ENCODE assay signal across 21 cellular contexts in genomic region chr13:98686281-98686680, GRCh38.
DNase-seq lines count a peak whose midpoint lies in the region; ATAC-seq, FAIRE-seq and TF ChIP-seq lines count a peak whose summit lies in the region.
"Had no signal": no experiment of that assay in that cellular context is flagged by ENCODE, and none has a peak within 500 bp of the region (broad histone marks: within the 10 kb centered on the region; RNA-seq: fewer than 3 reads in every experiment).

No MANE protein-coding gene starts in this region.

- H3K4me3 Mint-ChIP-seq in neural progenitor cell = no peak overlapping the region
- H3K4me3 Mint-ChIP-seq: CD4-positive, CD25-positive, alpha-beta regulatory T cell; CD8-positive, alpha-beta memory T cell had no signal

- H2BK120ac ChIP-seq in IMR-90 (ENCODE audit: low read depth, low read length) = no peak overlapping the region
- H2BK120ac ChIP-seq in H1 (replicated peaks; ENCODE audit: low read depth, low read length) = no peak overlapping the region

- H3K9me3 ChIP-seq in IMR-90 (ENCODE audit: control insufficient read depth, insufficient read depth, low read length) = no peaks in the 10 kb centered on the region
- no peaks in the 10 kb centered on the region for H3K9me3 ChIP-seq in H1 (ENCODE audit: insufficient read depth in 2 of 2, low read depth in 1 of 2, low read length in 1 of 2)
- no peaks in the 10 kb centered on the region for H3K9me3 ChIP-seq in neural progenitor cell (ENCODE audit: low read depth)
- no peaks in the 10 kb centered on the region for H3K9me3 ChIP-seq in kidney (ENCODE audit: control insufficient read depth in 1 of 2, low read length in 2 of 2)
- H3K9me3 ChIP-seq: BE2C had no signal

- H3K27me3 ChIP-seq in IMR-90 (ENCODE audit: control insufficient read depth, insufficient read depth, low read length) (peaks cover 16% of the 10 kb centered on the region), H1 (replicated peaks in 1 of 4; ENCODE audit: control insufficient read depth in 3 of 4, extremely low read depth in 1 of 4, insufficient read depth in 3 of 4, low read length in 3 of 4) (no peaks in the 10 kb centered on the region), neural progenitor cell (no peaks in the 10 kb centered on the region)
- H3K27me3 ChIP-seq: BE2C had no signal

- H2AK9ac ChIP-seq in IMR-90 (replicated peaks; ENCODE audit: low read depth, low read length, poor library complexity) = no peak overlapping the region

- dilution Hi-C loops in IMR-90 (cut with HindIII; ENCODE audit: low sequenced_read_pairs, unreplicated experiment) = no loop called here

- H4K20me1 ChIP-seq in IMR-90 (ENCODE audit: insufficient read depth, low read length) (no peaks in the 10 kb centered on the region), H1 (replicated peaks in 1 of 2; ENCODE audit: control insufficient read depth in 1 of 2, insufficient read depth in 2 of 2, low read length in 2 of 2) (no peaks in the 10 kb centered on the region), neural progenitor cell (ENCODE audit: low read depth) (no peaks in the 10 kb centered on the region)

- peaks cover 4% of the 10 kb centered on the region; the same call in 1 of the 2 replicates for H3K9me1 ChIP-seq in IMR-90 (ENCODE audit: insufficient read depth, low read length)

- H2AK5ac ChIP-seq in IMR-90 (ENCODE audit: low read depth, low read length) = no peak overlapping the region
- H2AK5ac ChIP-seq in H1 (ENCODE audit: low read depth, low read length) = peak overlapping the region; percentile 94; the same call in 1 of the 2 replicates

- CTCF ChIA-PET in IMR-90 (lab: Yijun Ruan, JAX) (interaction anchor here (0.6 to 0.9 kb wide), 2 partner anchors 11 to 241 kb away, joined by 3 to 4 read pairs; no protein-coding TSS in a partner anchor), H1 (lab: Charles Lee; ENCODE audit: partially characterized antibody) (interaction anchor here (0.6 to 5.2 kb wide), 8 partner anchors 9 to 836 kb away, joined by 3 to 32 read pairs (median 4); no protein-coding TSS in a partner anchor)

- no peak overlapping the region for H4K5ac ChIP-seq in IMR-90 (ENCODE audit: low read depth, low read length)
- no peak overlapping the region for H4K5ac ChIP-seq in H1 (ENCODE audit: insufficient read length, low read depth, low read length)

- H3F3A ChIP-seq in neural progenitor cell (ENCODE audit: low read depth) = no peaks in the 10 kb centered on the region

- no peak for FAIRE-seq in H1 (lab: Jason Lieb, UNC)
- no peak for FAIRE-seq in kidney (lab: Jason Lieb, UNC)
- FAIRE-seq: A204.1, GM12878 had no signal

- TF ChIP-seq RAD21 in IMR-90 (IDR thresholded peaks at IDR 0.05; ENCODE audit: low read length) (no peak), H1 (IDR thresholded peaks at IDR 0.05 in 1 of 2, conservative IDR thresholded peaks at IDR 0.05 in 1 of 2; ENCODE audit: low read depth in 2 of 2, low read length in 2 of 2) (no peak)

- H3K79me1 ChIP-seq in IMR-90 (ENCODE audit: low read depth in 1 of 2, low read length in 2 of 2) (no peaks in the 10 kb centered on the region), H1 (ENCODE audit: low read depth, low read length) (no peaks in the 10 kb centered on the region; the same call in 1 of the 2 replicates)

- H3K9me3 Mint-ChIP-seq in neural progenitor cell = no peaks in the 10 kb centered on the region
- H3K9me3 Mint-ChIP-seq: CD4-positive, CD25-positive, alpha-beta regulatory T cell; CD8-positive, alpha-beta memory T cell had no signal

- peaks cover 3% of the 10 kb centered on the region for H3K27me3 Mint-ChIP-seq in neural progenitor cell (ENCODE audit: insufficient read depth, low read depth)

- in situ Hi-C loops in IMR-90 (cut with MboI; ENCODE audit: low sequenced_read_pairs) = no loop called here

- H4K8ac ChIP-seq in IMR-90 (ENCODE audit: low read depth in 2 of 2, low read length in 2 of 2) = no peak overlapping the region
- no peak overlapping the region for H4K8ac ChIP-seq in H1 (ENCODE audit: extremely low read depth, insufficient read depth, low read length)

- H3K56ac ChIP-seq in IMR-90 (ENCODE audit: extremely low read depth, insufficient read depth, low read length) (no peak overlapping the region), H1 (replicated peaks; ENCODE audit: insufficient read length, low read depth, low read length) (no peak overlapping the region)

- BruUV-seq in IMR-90 (replicated peaks; lab: Mats Ljungman, UMichigan) = no TSS peak

- no peaks in the 10 kb centered on the region for H3K36me3 Mint-ChIP-seq in neural progenitor cell
- H3K36me3 Mint-ChIP-seq: CD4-positive, CD25-positive, alpha-beta regulatory T cell; CD8-positive, alpha-beta memory T cell had no signal

- H3K79me2 ChIP-seq in H1 (ENCODE audit: control insufficient read depth in 1 of 2, insufficient read depth in 2 of 2, low read length in 2 of 2) (no peaks in the 10 kb centered on the region), neural progenitor cell (ENCODE audit: low read depth) (no peaks in the 10 kb centered on the region)

- no peak for TF ChIP-seq POLR2A in IMR-90 (IDR thresholded peaks at IDR 0.05; ENCODE audit: low read depth, low read length)
- no peak for TF ChIP-seq POLR2A in H1 (IDR thresholded peaks at IDR 0.05; ENCODE audit: control extremely low read depth in 1 of 2, low read depth in 2 of 2, low read length in 2 of 2)

- H3K14ac ChIP-seq in IMR-90 (replicated peaks; ENCODE audit: low read depth, low read length) = no peak overlapping the region
- no peak overlapping the region for H3K14ac ChIP-seq in H1 (ENCODE audit: insufficient read length)

- H3K4me3 ChIP-seq in IMR-90 (ENCODE audit: insufficient read depth, low read depth, low read length) (no peak overlapping the region), H1 (ENCODE audit: extremely low read depth in 1 of 4, insufficient read depth in 2 of 4, low read depth in 3 of 4, low read length in 4 of 4) (no peak overlapping the region), neural progenitor cell (no peak overlapping the region), kidney (ENCODE audit: low read length in 2 of 2) (no peak overlapping the region)
- H3K4me3 ChIP-seq: GM12878, GM23248 had no signal

- no peak overlapping the region for H3K4me2 ChIP-seq in IMR-90 (ENCODE audit: low read depth, low read length)
- no peak overlapping the region for H3K4me2 ChIP-seq in H1 (ENCODE audit: insufficient read depth in 1 of 2, low read depth in 2 of 2, low read length in 2 of 2)
- no peak overlapping the region for H3K4me2 ChIP-seq in neural progenitor cell

- no peaks in the 10 kb centered on the region for H3K36me3 ChIP-seq in IMR-90 (ENCODE audit: control insufficient read depth, insufficient read depth, low read length)
- H3K36me3 ChIP-seq in H1 (ENCODE audit: control insufficient read depth in 2 of 4, insufficient read depth in 4 of 4, low read length in 3 of 4) = no peaks in the 10 kb centered on the region
- H3K36me3 ChIP-seq in neural progenitor cell = no peaks in the 10 kb centered on the region
- H3K36me3 ChIP-seq in kidney (ENCODE audit: control insufficient read depth in 1 of 2, insufficient read depth in 2 of 2, low read length in 2 of 2) = no peaks in the 10 kb centered on the region
- H3K36me3 ChIP-seq: BE2C had no signal

- H2BK20ac ChIP-seq in IMR-90 (ENCODE audit: low read depth, low read length) (no peak overlapping the region), H1 (ENCODE audit: low read length) (peak overlapping the region; percentile 13; the same call in 1 of the 2 replicates)

- H3K4ac ChIP-seq in IMR-90 (ENCODE audit: low read depth, low read length) = no peak overlapping the region
- peak overlapping the region; percentile 59 for H3K4ac ChIP-seq in H1 (replicated peaks; ENCODE audit: insufficient read length, low read depth, low read length)

- H2BK15ac ChIP-seq in IMR-90 (ENCODE audit: low read depth, low read length) (no peak overlapping the region), H1 (ENCODE audit: low read length) (0 out of 2 replicates have a peak overlapping the region, but pooled peaks have one; percentile 2)

- TF ChIP-seq EP300 in H1 (IDR thresholded peaks at IDR 0.05; ENCODE audit: borderline replicate concordance in 1 of 2, low read depth in 2 of 2, low read length in 2 of 2) = no peak

- H3K9ac ChIP-seq in IMR-90 (ENCODE audit: low read depth, low read length) (no peak overlapping the region), H1 (replicated peaks in 1 of 4; ENCODE audit: extremely low read depth in 1 of 4, low read depth in 3 of 4, low read length in 3 of 4) (no peak overlapping the region), neural progenitor cell (no peak overlapping the region), kidney (ENCODE audit: low read length in 2 of 2) (no peak overlapping the region)
- H3K9ac ChIP-seq: GM23248 had no signal

- H3K4me1 ChIP-seq in IMR-90 (ENCODE audit: control insufficient read depth, insufficient read depth, low read length) = no peaks in the 10 kb centered on the region
- peaks cover 0 to 14% (median 8%) of the 10 kb centered on the region in 4 experiments; a peak in 4 of 7 replicates for H3K4me1 ChIP-seq in H1 (replicated peaks in 1 of 4; ENCODE audit: control insufficient read depth in 3 of 4, insufficient read depth in 4 of 4, low read length in 3 of 4)
- H3K4me1 ChIP-seq in neural progenitor cell = no peaks in the 10 kb centered on the region
- H3K4me1 ChIP-seq in kidney (ENCODE audit: control insufficient read depth in 1 of 2, insufficient read depth in 1 of 2, low read depth in 1 of 2, low read length in 2 of 2) = no peaks in the 10 kb centered on the region

- POLR2A ChIA-PET in IMR-90 (lab: Charles Lee; ENCODE audit: unreplicated experiment) = no interaction called here
- POLR2A ChIA-PET in H1 (lab: Charles Lee; ENCODE audit: partially characterized antibody) = no interaction called here

- 85% methylated on average over 4 of the region's 8 CpGs; no CpG with 5 or more reads in 1 of the 2 experiments for WGBS in IMR-90 (ENCODE audit: extremely low coverage in 2 of 2, insufficient read length in 1 of 2), 2 experiments
- 94% methylated on average over 8 of the region's 8 CpGs; no CpG with 5 or more reads in 1 of the 2 experiments for WGBS in H1 (ENCODE audit: extremely low coverage in 1 of 2, insufficient coverage in 1 of 2, insufficient read length in 1 of 2, insufficient replicate concordance in 2 of 2, low coverage in 1 of 2, low lambda C conversion rate in 2 of 2, missing lambda C conversion rate in 1 of 2), 2 experiments

- H3K23ac ChIP-seq in IMR-90 (ENCODE audit: low read depth, low read length) (no peak overlapping the region), H1 (ENCODE audit: insufficient read length) (no peak overlapping the region)

- H2BK5ac ChIP-seq in IMR-90 (ENCODE audit: low read depth, low read length, poor library complexity, severe bottlenecking) = no peak overlapping the region
- H2BK5ac ChIP-seq in H1 (ENCODE audit: low read depth, low read length) = peak overlapping the region; percentile 79; the same call in 1 of the 2 replicates

- H2AFZ ChIP-seq in IMR-90 (replicated peaks; ENCODE audit: low read length, poor library complexity) (peak overlapping the region; percentile 26), H1 (ENCODE audit: low read length) (peak overlapping the region; percentile 13), neural progenitor cell (replicated peaks) (peak overlapping the region; percentile 40)
- H2AFZ ChIP-seq: GM23248 had no signal

- DNase-seq in IMR-90 (no peak), H1 (ENCODE audit: low read depth in 1 of 2, low spot score in 2 of 2) (no peak), neural progenitor cell (ENCODE audit: low spot score) (no peak), kidney (no peak), iPS-NIHi11 (ENCODE audit: low spot score) (no peak)
- DNase-seq in activated CD4-positive, alpha-beta T cell treated with anti-CD3 and anti-CD28 coated beads, Interleukin-2, amount 50 U/mL, for 48 hours = no peak
- DNase-seq: ACHN; BE2C; C1 segment of cervical spinal cord; CD4-positive, CD25-positive, alpha-beta regulatory T cell; CD8-positive, alpha-beta memory T cell; COR-L47; DMS 273 treated with DMSO at 0.1 percent for 48 hours; DMS53; DND-41; EL; GM23248; H7 had no signal

- no peak for TF ChIP-seq CTCF in IMR-90 (conservative IDR thresholded peaks at IDR 0.05; ENCODE audit: low read depth, low read length)
- no peak for TF ChIP-seq CTCF in H1 (IDR thresholded peaks at IDR 0.05; ENCODE audit: control extremely low read depth in 1 of 3, insufficient read depth in 1 of 3, low read depth in 1 of 3, low read length in 3 of 3)
- no peak for TF ChIP-seq CTCF in neural progenitor cell (IDR thresholded peaks at IDR 0.05)
- TF ChIP-seq CTCF in kidney (IDR thresholded peaks at IDR 0.05; ENCODE audit: borderline replicate concordance, extremely low read depth, insufficient read depth) = no peak

- ATAC-seq in IMR-90 (ENCODE audit: low read depth) (no peak), GM18517 (IDR thresholded peaks at IDR 0.05; ENCODE audit: unreplicated experiment) (no peak)
- ATAC-seq: GM12878 had no signal

- intact Hi-C loops in IMR-90 (cut with micrococcal nuclease) (no loop called here), kidney (cut with DNase I) (no loop called here)

- H3K18ac ChIP-seq in IMR-90 (ENCODE audit: low read depth, low read length) (no peak overlapping the region), H1 (ENCODE audit: extremely low read depth, low read length) (peak overlapping the region; percentile 54; the same call in 1 of the 2 replicates)

- H3K27ac ChIP-seq in IMR-90 (ENCODE audit: insufficient read depth, low read length) (no peak overlapping the region), H1 (ENCODE audit: low read depth, low read length) (no peak overlapping the region), neural progenitor cell (no peak overlapping the region), kidney (ENCODE audit: low read depth in 2 of 2, low read length in 2 of 2) (no peak overlapping the region)
- H3K27ac ChIP-seq: GM23248 had no signal

- H4K91ac ChIP-seq in IMR-90 (ENCODE audit: insufficient read depth, low read depth, low read length) (no peak overlapping the region), H1 (replicated peaks; ENCODE audit: insufficient read length, low read length) (peak overlapping the region; percentile 31)

- H3K23me2 ChIP-seq in H1 (ENCODE audit: low read depth, low read length) = no peaks in the 10 kb centered on the region

- peak overlapping the region; percentile 47 for H3K27ac Mint-ChIP-seq in neural progenitor cell
- H3K27ac Mint-ChIP-seq: CD4-positive, CD25-positive, alpha-beta regulatory T cell; CD8-positive, alpha-beta memory T cell had no signal

- peaks cover 2% of the 10 kb centered on the region for H3K4me1 Mint-ChIP-seq in neural progenitor cell
- H3K4me1 Mint-ChIP-seq: CD4-positive, CD25-positive, alpha-beta regulatory T cell; CD8-positive, alpha-beta memory T cell had no signal

- H2BK12ac ChIP-seq in H1 (ENCODE audit: low read depth, low read length) = peak overlapping the region; percentile 56
